28 cellular contexts compared by ENCODE assay signal in the genomic region with DNA sequence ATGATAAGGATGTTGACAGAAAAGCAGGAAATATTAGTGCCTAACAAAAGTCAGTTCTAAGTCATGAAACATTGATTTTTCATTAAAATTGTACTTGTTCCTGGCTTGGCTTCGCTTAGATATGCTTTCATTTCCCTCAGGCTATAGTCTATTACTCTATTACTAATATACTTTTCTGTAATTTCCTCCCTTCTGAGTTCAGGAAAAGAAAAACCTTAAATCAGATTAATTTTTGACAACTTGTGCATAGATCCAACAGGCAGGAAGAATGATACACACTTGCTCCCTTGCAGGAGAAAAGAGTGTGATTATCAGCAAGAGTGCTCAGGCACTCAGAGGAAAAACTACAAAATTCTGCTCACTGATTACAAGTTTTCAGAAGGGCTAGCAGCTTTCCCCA.
"Had no signal": no experiment of that assay in that cellular context is flagged by ENCODE, and none has a peak within 500 bp of the region (broad histone marks: within the 10 kb centered on the region; RNA-seq: fewer than 3 reads in every experiment).

No MANE protein-coding gene starts in this region.

- H3K27me3 Mint-ChIP-seq: activated B cell treated with CpG ODN at 0.5 μM for 24 hours; activated CD4-positive, alpha-beta memory T cell treated with anti-CD3 and anti-CD28 coated beads for 36 hours; activated naive CD8-positive, alpha-beta T cell treated with anti-CD3 and anti-CD28 coated beads for 36 hours had no signal

- H3K4me3 Mint-ChIP-seq: activated B cell treated with CpG ODN at 0.5 μM for 24 hours; activated CD4-positive, alpha-beta memory T cell treated with anti-CD3 and anti-CD28 coated beads for 36 hours; activated naive CD4-positive, alpha-beta T cell treated with anti-CD3 and anti-CD28 coated beads for 36 hours; activated naive CD8-positive, alpha-beta T cell treated with anti-CD3 and anti-CD28 coated beads for 36 hours; activated T-cell treated with anti-CD3 and anti-CD28 coated beads, Interleukin-2, amount 50 U/mL, for 4 hours; activated T-helper 1 cell treated with anti-CD3 and anti-CD28 coated beads, Interleukin-12 subunit alpha, Interleukin-12 subunit beta, Interleukin-2, Interleukin-4 antibody, amounts not matched to agents 30 ng/mL and 10 ng/mL and 1 ng/mL, durations not matched to agents 14 hours and 24 hours and 36 hours had no signal

- H2AFZ ChIP-seq: PC-9 had no signal

- H3K9ac ChIP-seq: KMS-11 had no signal

- ATAC-seq: activated T-cell treated with anti-CD3 and anti-CD28 coated beads, Interleukin-2, amount 50 U/mL, for 4 hours; Right ventricle myocardium inferior had no signal

- H3K4me1 Mint-ChIP-seq: activated B cell treated with CpG ODN at 0.5 μM for 24 hours had no signal

- H3K27ac Mint-ChIP-seq: activated B cell treated with CpG ODN at 0.5 μM for 24 hours; activated CD4-positive, alpha-beta memory T cell treated with anti-CD3 and anti-CD28 coated beads for 36 hours; activated naive CD4-positive, alpha-beta T cell treated with anti-CD3 and anti-CD28 coated beads for 36 hours; activated naive CD8-positive, alpha-beta T cell treated with anti-CD3 and anti-CD28 coated beads for 36 hours; activated T-helper 1 cell treated with anti-CD3 and anti-CD28 coated beads, Interleukin-12 subunit alpha, Interleukin-12 subunit beta, Interleukin-2, Interleukin-4 antibody, amounts not matched to agents 30 ng/mL and 10 ng/mL and 1 ng/mL, durations not matched to agents 14 hours and 24 hours and 36 hours had no signal

- DNase-seq: activated B cell treated with CpG ODN at 0.5 μM for 24 hours; activated CD4-positive, alpha-beta memory T cell treated with anti-CD3 and anti-CD28 coated beads for 36 hours; activated CD4-positive, alpha-beta T cell treated with anti-CD3 and anti-CD28 coated beads for 4 hours; activated CD4-positive, alpha-beta T cell treated with anti-CD3 and anti-CD28 coated beads, Interleukin-2, amount 50 U/mL, for 1 hour; activated CD4-positive, CD25-positive, alpha-beta regulatory T cell treated with anti-CD3 and anti-CD28 coated beads, Interleukin-2, amount 50 U/mL, for 72 hours; activated CD8-positive, alpha-beta memory T cell treated with anti-CD3 and anti-CD28 coated beads, Interleukin-2, amount 50 U/mL, for 4 hours; activated gamma-delta T cell treated with Interleukin-2 at 50 U/mL for 16 hours; activated naive CD4-positive, alpha-beta T cell treated with anti-CD3 and anti-CD28 coated beads for 36 hours; activated naive CD8-positive, alpha-beta T cell treated with anti-CD3 and anti-CD28 coated beads for 36 hours; activated T-cell treated with anti-CD3 and anti-CD28 coated beads for 4 hours; activated T-cell treated with anti-CD3 and anti-CD28 coated beads, Interleukin-2, amount 50 U/mL, for 4 hours; amniotic stem cell; aorta; NCI-H1105; NCI-H1436; NCI-H1694; NCI-H1930; NCI-H510A; NCI-H526; NCI-H748 treated with DMSO at 0.1 percent for 48 hours; NK-92 treated with Interleukin-12 subunit alpha and Interleukin-12 subunit beta, amount 100 ng/mL, for 24 hours; PC-9; SIG-M5; T1000 had no signal

- H3K4me2 ChIP-seq: KMS-11, PC-9 had no signal

- H3K4me3 ChIP-seq: PC-9 had no signal

- H3K36me3 Mint-ChIP-seq: activated CD4-positive, alpha-beta memory T cell treated with anti-CD3 and anti-CD28 coated beads for 36 hours had no signal

- H3K27ac ChIP-seq: KMS-11, PC-9, RWPE1 had no signal

- H3K9me3 Mint-ChIP-seq: activated B cell treated with CpG ODN at 0.5 μM for 24 hours; activated CD4-positive, alpha-beta memory T cell treated with anti-CD3 and anti-CD28 coated beads for 36 hours; activated naive CD4-positive, alpha-beta T cell treated with anti-CD3 and anti-CD28 coated beads for 36 hours; activated naive CD8-positive, alpha-beta T cell treated with anti-CD3 and anti-CD28 coated beads for 36 hours; activated T-cell treated with anti-CD3 and anti-CD28 coated beads, Interleukin-2, amount 50 U/mL, for 4 hours; activated T-helper 1 cell treated with anti-CD3 and anti-CD28 coated beads, Interleukin-12 subunit alpha, Interleukin-12 subunit beta, Interleukin-2, Interleukin-4 antibody, amounts not matched to agents 30 ng/mL and 10 ng/mL and 1 ng/mL, durations not matched to agents 14 hours and 24 hours and 36 hours had no signal
